ENCODE assay signal across 15 cellular contexts in the genomic region with DNA sequence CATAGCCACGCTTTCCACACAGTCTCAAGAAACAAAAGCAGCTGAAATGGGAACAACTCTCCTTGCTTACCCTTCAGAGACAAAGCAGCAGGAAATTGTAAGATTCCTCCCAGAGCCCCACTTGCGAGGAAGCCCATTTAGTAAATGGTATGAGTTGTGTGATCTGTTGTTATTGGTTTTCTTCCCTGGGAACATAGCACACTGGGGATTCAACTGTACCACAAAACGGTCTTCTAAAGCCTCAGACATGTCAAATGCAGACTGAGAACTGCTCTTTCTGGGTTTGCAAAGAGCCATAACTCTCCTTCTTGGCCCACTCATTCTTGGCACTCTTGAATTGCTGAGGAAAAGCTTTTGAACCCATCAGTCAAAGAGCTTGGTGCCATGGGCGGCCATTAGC.
DNase-seq lines count a peak whose midpoint lies in the region; ATAC-seq and TF ChIP-seq lines count a peak whose summit lies in the region.
"Had no signal": no experiment of that assay in that cellular context is flagged by ENCODE, and none has a peak within 500 bp of the region (broad histone marks: within the 10 kb centered on the region; RNA-seq: fewer than 3 reads in every experiment).

No MANE protein-coding gene starts in this region.

- H3K4me1 ChIP-seq in RWPE2 (ENCODE audit: insufficient read depth, poor library complexity, severe bottlenecking), result peaks cover 44% of the 10 kb centered on the region

- H3K36me3 ChIP-seq in RWPE2 (ENCODE audit: low read depth), result no peaks in the 10 kb centered on the region

- no peak for DNase-seq in RWPE2 (ENCODE audit: low spot score)
- DNase-seq in fibroblast of mammary gland (ENCODE audit: low read depth), result peak; percentile 14
- peak; percentile 19 for DNase-seq in myocyte (ENCODE audit: low read depth)
- peak; percentile 57 for DNase-seq in stromal cell of bone marrow (ENCODE audit: low read depth)
- DNase-seq in cerebellum (ENCODE audit: low spot score), result no peak
- DNase-seq in GM13976 (ENCODE audit: low spot score), result no peak
- DNase-seq: HCEC 1CT; NCI-H1092 treated with DMSO at 0.1 percent for 48 hours; NCI-H1694 treated with DMSO at 0.1 percent for 48 hours; NCI-H69; NK-92 treated with Interleukin-12 subunit alpha and Interleukin-12 subunit beta, amount 100 ng/mL, for 24 hours had no signal

- no peak for ATAC-seq in RWPE2 (ENCODE audit: low read depth)
- ATAC-seq in GM21786 (IDR thresholded peaks at IDR 0.05; ENCODE audit: unreplicated experiment), result no peak
- ATAC-seq in HG03457 (IDR thresholded peaks at IDR 0.05; ENCODE audit: unreplicated experiment), result no peak
- ATAC-seq: K562, SK-N-SH treated with all-trans-retinoic acid at 6 μM for 48 hours had no signal

- H3K4me3 ChIP-seq in RWPE2 (ENCODE audit: severe bottlenecking), result no peak overlapping the region
- H3K4me3 ChIP-seq in fibroblast of mammary gland (ENCODE audit: control insufficient read depth, low read depth, low read length), result no peak overlapping the region
- H3K4me3 ChIP-seq: K562 had no signal

- in situ Hi-C loops in GM13976 (cut with MboI; ENCODE audit: low sequenced_read_pairs, unreplicated experiment), result no loop called here

- no peaks in the 10 kb centered on the region for H3K9me3 ChIP-seq in RWPE2 (ENCODE audit: severe bottlenecking)

- peak overlapping the region; percentile 90 for H3K27ac ChIP-seq in RWPE2 (ENCODE audit: poor library complexity, severe bottlenecking)

- no peaks in the 10 kb centered on the region for H3K27me3 ChIP-seq in RWPE2 (ENCODE audit: insufficient read depth, poor library complexity, severe bottlenecking)

- no peak for TF ChIP-seq CTCF in RWPE2 (IDR thresholded peaks at IDR 0.05; ENCODE audit: poor library complexity, severe bottlenecking)
- TF ChIP-seq CTCF in fibroblast of mammary gland (conservative IDR thresholded peaks at IDR 0.05; ENCODE audit: control insufficient read depth, insufficient read depth, low read depth, low read length), result no peak
- TF ChIP-seq CTCF in GM13976 (IDR thresholded peaks at IDR 0.05; ENCODE audit: borderline replicate concordance, control extremely low read depth, extremely low read depth, insufficient read depth, missing control alignments), result no peak

Comparison
In these comparisons a context has a peak if more than half of its experiments do, and no peak if none do; other contexts are left out.
1. DNase-seq: peak in fibroblast of mammary gland (single experiment), myocyte (single experiment) and stromal cell of bone marrow (single experiment); none in RWPE2 (single experiment), cerebellum (single experiment) and GM13976 (single experiment).